1 cellular context compared by ENCODE assay signal in genomic region chr1:212671342-212672031, GRCh38.
TF ChIP-seq lines count a peak whose summit lies in the region.

No MANE protein-coding gene starts in this region.

TF ChIP-seq in H1, 55 proteins besides CTCF, POLR2A, EP300 and RAD21 (continued from another document):
- TF ChIP-seq ATF2 (IDR thresholded peaks at IDR 0.05; ENCODE audit: low read length) = no peak
- TF ChIP-seq RFX5 (IDR thresholded peaks at IDR 0.05; ENCODE audit: borderline replicate concordance, low read depth, low read length) = no peak
- no peak for TF ChIP-seq BCL11A (IDR thresholded peaks at IDR 0.05; ENCODE audit: low read depth in 2 of 2, low read length in 2 of 2)
